13 cellular contexts compared by ENCODE assay signal in the genomic region with DNA sequence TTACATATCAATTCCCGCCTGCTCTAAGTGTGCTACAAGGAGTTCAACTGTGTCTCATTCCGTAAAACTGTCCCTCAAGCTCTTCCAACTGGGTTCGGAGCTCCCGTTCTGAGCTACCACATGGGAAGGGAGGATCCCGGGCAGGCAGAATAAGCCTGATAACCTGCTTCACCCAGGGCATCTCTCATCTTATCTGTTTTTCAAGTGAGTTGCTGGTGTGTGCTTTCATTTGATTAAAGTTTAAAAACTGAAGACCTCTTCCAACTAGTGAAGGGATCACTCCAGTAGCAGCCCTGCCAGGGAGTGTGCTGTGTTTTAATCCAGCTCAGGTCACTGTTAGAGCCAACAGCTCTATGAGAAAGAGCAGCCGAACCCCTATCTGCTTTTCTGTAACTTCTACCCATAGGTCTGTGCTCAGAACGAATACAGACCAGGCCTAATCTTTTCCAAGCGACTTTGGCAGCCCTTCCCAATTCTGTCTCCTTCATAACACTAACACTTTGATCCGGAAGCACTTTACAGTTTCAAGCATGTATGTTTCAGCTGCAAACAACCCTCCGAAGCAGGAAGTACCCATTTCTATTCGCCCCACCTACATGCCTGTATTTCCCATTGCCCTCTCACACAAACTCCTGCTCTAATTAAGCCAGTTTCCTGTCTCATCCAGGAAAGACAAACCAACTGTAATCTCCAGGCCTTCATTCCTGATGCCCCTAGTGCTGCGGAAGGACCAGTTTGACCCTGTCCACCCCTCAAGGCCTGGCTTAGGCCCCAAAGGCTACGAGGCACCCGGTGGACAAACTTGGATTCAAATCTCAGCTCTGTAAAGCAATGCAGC.
DNase-seq lines count a peak whose midpoint lies in the region; ATAC-seq and TF ChIP-seq lines count a peak whose summit lies in the region.
"Had no signal": no experiment of that assay in that cellular context is flagged by ENCODE, and none has a peak within 500 bp of the region (broad histone marks: within the 10 kb centered on the region; RNA-seq: fewer than 3 reads in every experiment).

No MANE protein-coding gene starts in this region.

- TF ChIP-seq POLR2A in transverse colon (IDR thresholded peaks at IDR 0.05), result no peak

- H3K27ac ChIP-seq in transverse colon (peak overlapping the region; percentile 43 to 69 (median 64)), mesendoderm (ENCODE audit: low read depth, low read length) (no peak overlapping the region)

- no peak for DNase-seq in activated naive CD4-positive, alpha-beta T cell treated with anti-CD3 and anti-CD28 coated beads, Interleukin-2, amount 10 ng/mL, durations not matched to agents 7 days and 5 days
- no peak for DNase-seq in activated naive CD4-positive, alpha-beta T cell (lab: John Stamatoyannopoulos, UW)
- DNase-seq in activated naive CD8-positive, alpha-beta T cell treated with anti-CD3 and anti-CD28 coated beads, Interleukin-2, amount 50 U/mL, for 24 hours, result no peak
- DNase-seq in lung microvascular endothelial cell (ENCODE audit: low read depth in 2 of 2), result peak; percentile 32 to 34
- no peak for DNase-seq in transverse colon
- no peak for DNase-seq in mesendoderm
- no peak for DNase-seq in KG1 (lab: John Stamatoyannopoulos, UW)
- DNase-seq: cortex of kidney, GF-D8, T1000 had no signal

- intact Hi-C loops in transverse colon (cut with DNase I; ENCODE audit: low total_unique reads), result no loop called here

- no peak overlapping the region for H3K9ac ChIP-seq in mesendoderm (ENCODE audit: low read length)

- no peak overlapping the region for H2AK5ac ChIP-seq in mesendoderm (ENCODE audit: low read length)

- ATAC-seq in activated naive CD8-positive, alpha-beta T cell treated with anti-CD3 and anti-CD28 coated beads, Interleukin-2, amount 50 U/mL, for 24 hours, result no peak
- ATAC-seq in HG02588 (IDR thresholded peaks at IDR 0.05; ENCODE audit: unreplicated experiment), result no peak
- ATAC-seq: gastroesophageal sphincter had no signal

- in situ Hi-C loops in transverse colon (cut with MboI; ENCODE audit: low pct_ligation_motif_present in 1 of 4, low pct_unique_long_range_greater_than_20kb in 1 of 4, low sequenced_read_pairs in 3 of 4), result loop anchor here in 3 of 4 donors (25.0 kb wide), 1 partner anchor 124 kb away; no protein-coding TSS in a partner anchor

- no peak for TF ChIP-seq CTCF in transverse colon (IDR thresholded peaks at IDR 0.05)

- H3K27me3 Mint-ChIP-seq in activated naive CD4-positive, alpha-beta T cell treated with anti-CD3 and anti-CD28 coated beads, Interleukin-2, amount 10 ng/mL, durations not matched to agents 7 days and 5 days, result no peaks in the 10 kb centered on the region
- H3K27me3 Mint-ChIP-seq in activated naive CD8-positive, alpha-beta T cell treated with anti-CD3 and anti-CD28 coated beads, Interleukin-2, amount 50 U/mL, for 24 hours, result no peaks in the 10 kb centered on the region

- H2BK5ac ChIP-seq in mesendoderm (ENCODE audit: low read length), result no peak overlapping the region

- H4K5ac ChIP-seq in mesendoderm (ENCODE audit: low read length), result no peak overlapping the region

- no peaks in the 10 kb centered on the region for H3K79me1 ChIP-seq in mesendoderm (ENCODE audit: low read length)

- no peak overlapping the region for H2BK120ac ChIP-seq in mesendoderm (ENCODE audit: low read depth, low read length)

- WGBS in transverse colon (ENCODE audit: low coverage in 1 of 2), 2 donors, result 67 to 74% methylated on average over 10 to 14 of the region's 14 CpGs
- no CpG with 5 or more reads among the region's 14 CpGs for WGBS in mesendoderm (ENCODE audit: extremely low coverage, insufficient coverage, low lambda C conversion rate)

- H3K18ac ChIP-seq in mesendoderm (ENCODE audit: low read length), result no peak overlapping the region

- H3K36me3 ChIP-seq in transverse colon, result peaks cover 0 to 15% (median 6%) of the 10 kb centered on the region in 4 donors
- H3K36me3 ChIP-seq in mesendoderm (ENCODE audit: control insufficient read depth, insufficient read depth, low read length), result no peaks in the 10 kb centered on the region

- H3K4me3 ChIP-seq in transverse colon (no peak overlapping the region), mesendoderm (ENCODE audit: low read length) (no peak overlapping the region)
- H3K4me3 ChIP-seq: gastroesophageal sphincter, skin epidermis had no signal

- no peak overlapping the region for H4K8ac ChIP-seq in mesendoderm (ENCODE audit: low read depth, low read length)

- no peak overlapping the region for H2BK15ac ChIP-seq in mesendoderm (replicated peaks; ENCODE audit: low read depth)

- peaks cover 5 to 41% (median 20%) of the 10 kb centered on the region in 4 donors for H3K4me1 ChIP-seq in transverse colon
- no peaks in the 10 kb centered on the region for H3K4me1 ChIP-seq in mesendoderm (ENCODE audit: control insufficient read depth, low read depth, low read length)

- H3K4me3 Mint-ChIP-seq in activated naive CD4-positive, alpha-beta T cell treated with anti-CD3 and anti-CD28 coated beads, Interleukin-2, amount 10 ng/mL, durations not matched to agents 7 days and 5 days, result no peak overlapping the region
- no peak overlapping the region for H3K4me3 Mint-ChIP-seq in activated naive CD8-positive, alpha-beta T cell treated with anti-CD3 and anti-CD28 coated beads, Interleukin-2, amount 50 U/mL, for 24 hours

- H3K27ac Mint-ChIP-seq in activated naive CD4-positive, alpha-beta T cell treated with anti-CD3 and anti-CD28 coated beads, Interleukin-2, amount 10 ng/mL, durations not matched to agents 7 days and 5 days, result peak overlapping the region; percentile 69
- peak overlapping the region; percentile 1 for H3K27ac Mint-ChIP-seq in activated naive CD8-positive, alpha-beta T cell treated with anti-CD3 and anti-CD28 coated beads, Interleukin-2, amount 50 U/mL, for 24 hours

- no peak for TF ChIP-seq EP300 in transverse colon (IDR thresholded peaks at IDR 0.05; ENCODE audit: low read depth)

- H3K27me3 ChIP-seq in transverse colon (no peaks in the 10 kb centered on the region), mesendoderm (ENCODE audit: insufficient read depth, low read length, poor library complexity) (no peaks in the 10 kb centered on the region)
- H3K27me3 ChIP-seq: gastroesophageal sphincter had no signal

- no peak overlapping the region for H3K4ac ChIP-seq in mesendoderm (ENCODE audit: low read depth, low read length)

- CTCF ChIA-PET in activated naive CD4-positive, alpha-beta T cell treated with anti-CD3 and anti-CD28 coated beads, Interleukin-2, amount 10 ng/mL, durations not matched to agents 7 days and 5 days (lab: Charles Lee), result interaction anchor here (1.2 to 1.6 kb wide), 2 partner anchors 103 to 145 kb away, joined by 3 to 5 read pairs; no protein-coding TSS in a partner anchor

- no peak overlapping the region for H3K23ac ChIP-seq in mesendoderm (ENCODE audit: low read length)

- no peaks in the 10 kb centered on the region for H3K79me2 ChIP-seq in mesendoderm (ENCODE audit: control insufficient read depth, insufficient read depth, low read length)

- no peaks in the 10 kb centered on the region for H3K9me3 Mint-ChIP-seq in activated naive CD4-positive, alpha-beta T cell treated with anti-CD3 and anti-CD28 coated beads, Interleukin-2, amount 10 ng/mL, durations not matched to agents 7 days and 5 days
- no peaks in the 10 kb centered on the region for H3K9me3 Mint-ChIP-seq in activated naive CD8-positive, alpha-beta T cell treated with anti-CD3 and anti-CD28 coated beads, Interleukin-2, amount 50 U/mL, for 24 hours

- H3K4me2 ChIP-seq in mesendoderm (ENCODE audit: low read length), result no peak overlapping the region

- H3K56ac ChIP-seq in mesendoderm (ENCODE audit: low read length), result no peak overlapping the region

- no peaks in the 10 kb centered on the region for H3K9me3 ChIP-seq in transverse colon
- H3K9me3 ChIP-seq: gastroesophageal sphincter had no signal

- H3K4me1 Mint-ChIP-seq in activated naive CD4-positive, alpha-beta T cell treated with anti-CD3 and anti-CD28 coated beads, Interleukin-2, amount 10 ng/mL, durations not matched to agents 7 days and 5 days, result peaks cover 86% of the 10 kb centered on the region
- peaks cover 74% of the 10 kb centered on the region for H3K4me1 Mint-ChIP-seq in activated naive CD8-positive, alpha-beta T cell treated with anti-CD3 and anti-CD28 coated beads, Interleukin-2, amount 50 U/mL, for 24 hours

- H3K36me3 Mint-ChIP-seq in activated naive CD4-positive, alpha-beta T cell treated with anti-CD3 and anti-CD28 coated beads, Interleukin-2, amount 10 ng/mL, durations not matched to agents 7 days and 5 days, result peaks cover 67% of the 10 kb centered on the region
- peaks cover 30% of the 10 kb centered on the region for H3K36me3 Mint-ChIP-seq in activated naive CD8-positive, alpha-beta T cell treated with anti-CD3 and anti-CD28 coated beads, Interleukin-2, amount 50 U/mL, for 24 hours (ENCODE audit: low read depth)

Comparison
In these comparisons a context has a peak if more than half of its experiments do, and no peak if none do; other contexts are left out.
1. DNase-seq: peak in lung microvascular endothelial cell (2 of 2); none in activated naive CD4-positive, alpha-beta T cell treated with anti-CD3 and anti-CD28 coated beads, Interleukin-2, amount 10 ng/mL, durations not matched to agents 7 days and 5 days (single experiment), activated naive CD4-positive, alpha-beta T cell (0 of 4), activated naive CD8-positive, alpha-beta T cell treated with anti-CD3 and anti-CD28 coated beads, Interleukin-2, amount 50 U/mL, for 24 hours (single experiment), transverse colon (single experiment), mesendoderm (single experiment) and KG1 (single experiment).